10 cellular contexts compared by ENCODE assay signal in genomic region chr3:16520636-16521579, GRCh38. TPM values are rescaled to one million over a fixed set of nuclear protein-coding genes. Genes with fewer than 3 reads are reported as not detected.
A peak's percentile ranks its signal among the peaks of the same experiment; 100 is the strongest.
DNase-seq lines count a peak whose midpoint lies in the region; ATAC-seq lines count a peak whose summit lies in the region.
"Had no signal": no experiment of that assay in that cellular context is flagged by ENCODE, and none has a peak within 500 bp of the region (broad histone marks: within the 10 kb centered on the region; RNA-seq: fewer than 3 reads in every experiment).

No MANE protein-coding gene starts in this region.

- H3K27ac Mint-ChIP-seq in activated CD4-positive, alpha-beta memory T cell treated with anti-CD3 and anti-CD28 coated beads, Interleukin-2, amount 10 ng/mL, durations not matched to agents 7 days and 5 days, result peak overlapping the region; percentile 14

- CTCF ChIA-PET in activated CD4-positive, alpha-beta memory T cell treated with anti-CD3 and anti-CD28 coated beads, Interleukin-2, amount 10 ng/mL, durations not matched to agents 7 days and 5 days (lab: Charles Lee), result no interaction called here

- no peaks in the 10 kb centered on the region for H3K27me3 Mint-ChIP-seq in activated CD4-positive, alpha-beta memory T cell treated with anti-CD3 and anti-CD28 coated beads, Interleukin-2, amount 10 ng/mL, durations not matched to agents 7 days and 5 days

- H3K4me1 Mint-ChIP-seq in activated CD4-positive, alpha-beta memory T cell treated with anti-CD3 and anti-CD28 coated beads, Interleukin-2, amount 10 ng/mL, durations not matched to agents 7 days and 5 days, result peaks cover 50% of the 10 kb centered on the region

- H3K4me3 Mint-ChIP-seq in activated CD4-positive, alpha-beta memory T cell treated with anti-CD3 and anti-CD28 coated beads, Interleukin-2, amount 10 ng/mL, durations not matched to agents 7 days and 5 days, result no peak overlapping the region

- no peak for DNase-seq in activated CD4-positive, alpha-beta memory T cell treated with anti-CD3 and anti-CD28 coated beads, Interleukin-2, amount 10 ng/mL, durations not matched to agents 7 days and 5 days
- no peak for DNase-seq in NCI-H1048 (lab: John Stamatoyannopoulos, UW)
- no peak for DNase-seq in cortex of kidney (lab: John Stamatoyannopoulos, UW)
- DNase-seq in 8988T, result no peak
- no peak for DNase-seq in pons (ENCODE audit: low spot score)
- DNase-seq: DND-41, psoas muscle had no signal

- peaks cover 49% of the 10 kb centered on the region for H3K9me3 Mint-ChIP-seq in activated CD4-positive, alpha-beta memory T cell treated with anti-CD3 and anti-CD28 coated beads, Interleukin-2, amount 10 ng/mL, durations not matched to agents 7 days and 5 days

- POLR2A ChIA-PET in activated CD4-positive, alpha-beta memory T cell treated with anti-CD3 and anti-CD28 coated beads, Interleukin-2, amount 10 ng/mL, durations not matched to agents 7 days and 5 days (lab: Charles Lee), result no interaction called here

- ATAC-seq in GM18499 (IDR thresholded peaks at IDR 0.05; ENCODE audit: insufficient read depth, unreplicated experiment), result peak; percentile 43
- ATAC-seq in GM19397 (IDR thresholded peaks at IDR 0.05; ENCODE audit: unreplicated experiment), result peak; percentile 45
- ATAC-seq in HG03095 (IDR thresholded peaks at IDR 0.05; ENCODE audit: unreplicated experiment), result peak; percentile 56
- ATAC-seq: psoas muscle had no signal

- H3K36me3 Mint-ChIP-seq in activated CD4-positive, alpha-beta memory T cell treated with anti-CD3 and anti-CD28 coated beads, Interleukin-2, amount 10 ng/mL, durations not matched to agents 7 days and 5 days (ENCODE audit: low read depth), result peaks cover 33% of the 10 kb centered on the region

RNA-seq across cellular contexts. Expression of gene RFTN1, which starts 7.4 kb away (rescaled TPM):
- total RNA-seq in activated CD4-positive, alpha-beta memory T cell treated with anti-CD3 and anti-CD28 coated beads, Interleukin-2, amount 10 ng/mL, durations not matched to agents 7 days and 5 days, result 10 to 100 TPM; 74.9 to 75.1 TPM
